ENCODE assay signal across 8 cellular contexts in the genomic region with DNA sequence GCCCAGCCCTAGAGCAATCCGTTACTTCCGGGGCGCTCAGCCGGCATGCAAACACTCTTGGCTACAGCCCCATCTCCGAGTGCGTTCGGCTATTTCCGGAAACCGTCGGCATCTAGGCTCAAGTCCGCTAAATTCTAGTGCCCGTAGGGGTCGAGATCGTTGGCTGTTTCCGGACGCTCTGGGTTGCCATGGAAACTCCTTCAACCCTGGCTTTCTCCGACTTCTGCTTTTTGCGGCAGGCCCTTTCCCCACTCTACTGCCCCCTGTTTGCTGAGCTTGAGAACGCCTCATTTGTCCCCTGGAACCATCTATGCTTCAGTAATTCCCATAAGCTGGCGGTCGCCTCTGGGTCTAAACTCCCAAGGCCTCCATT. TPM values are rescaled to one million over a fixed set of nuclear protein-coding genes. Genes with fewer than 3 reads are reported as not detected.
DNase-seq lines count a peak whose midpoint lies in the region; ATAC-seq, FAIRE-seq and TF ChIP-seq lines count a peak whose summit lies in the region.

No MANE protein-coding gene starts in this region.

- TF ChIP-seq CTCF in endothelial cell (IDR thresholded peaks at IDR 0.05; ENCODE audit: unreplicated experiment), result peak; percentile 78

- 0% methylated on average over 21 of the region's 21 CpGs for WGBS in mesodermal cell (ENCODE audit: insufficient coverage in 2 of 2), 2 experiments

- H3K27ac Mint-ChIP-seq in endothelial cell (ENCODE audit: unreplicated experiment), result peak overlapping the region; percentile 97

- peaks cover 5% of the 10 kb centered on the region for H3K36me3 Mint-ChIP-seq in endothelial cell (ENCODE audit: low read depth, unreplicated experiment)

- H3K27me3 Mint-ChIP-seq in endothelial cell (ENCODE audit: unreplicated experiment), result peaks cover 16% of the 10 kb centered on the region

- H3K4me3 ChIP-seq in mesodermal cell (ENCODE audit: extremely low read depth, insufficient read depth, low read length, poor library complexity, severe bottlenecking), result peak overlapping the region; percentile 89

- H3K4me1 Mint-ChIP-seq in endothelial cell (ENCODE audit: unreplicated experiment), result peaks cover 11% of the 10 kb centered on the region

- peak overlapping the region; percentile 87 for H3K4me3 Mint-ChIP-seq in endothelial cell (ENCODE audit: unreplicated experiment)

- DNase-seq in D341Med (ENCODE audit: low spot score), result peak; percentile 93
- DNase-seq in HTR-8/SVneo (ENCODE audit: insufficient read length, low spot score), result peak; percentile 98
- DNase-seq in NOMO-1 treated with dmso at 0.1 percent for 144 hours (lab: John Stamatoyannopoulos, UW; ENCODE audit: unreplicated experiment), result peak; percentile 99
- DNase-seq in activated CD8-positive, alpha-beta memory T cell treated with anti-CD3 and anti-CD28 coated beads, Interleukin-2, amount 50 U/mL, for 24 hours (ENCODE audit: extremely low read depth), result peak; percentile 96
- peak; percentile 95 for DNase-seq in endothelial cell (ENCODE audit: low spot score)
- DNase-seq in stimulated activated CD8-positive, alpha-beta memory T cell treated with anti-CD3 and anti-CD28 coated beads, Interleukin-15, amount 100 ng/mL, for 4 hours (ENCODE audit: low read depth in 2 of 2), result peak; percentile 86 to 90

- no peak for FAIRE-seq in HTR-8/SVneo (lab: Jason Lieb, UNC)

- H3K9me3 ChIP-seq in mesodermal cell (ENCODE audit: control insufficient read depth, low read length), result no peaks in the 10 kb centered on the region

- H3K36me3 ChIP-seq in mesodermal cell (ENCODE audit: control insufficient read depth, insufficient read depth, low read length), result peaks cover 26% of the 10 kb centered on the region

- peaks cover 13% of the 10 kb centered on the region for H3K4me1 ChIP-seq in mesodermal cell (ENCODE audit: control insufficient read depth, insufficient read depth, low read length, poor library complexity, severe bottlenecking)

- peak overlapping the region; percentile 99 for H3K27ac ChIP-seq in mesodermal cell (ENCODE audit: low read depth, low read length, severe bottlenecking)

- H3K9me3 Mint-ChIP-seq in endothelial cell (ENCODE audit: unreplicated experiment), result no peaks in the 10 kb centered on the region

- ATAC-seq in GM21381 (IDR thresholded peaks at IDR 0.05; ENCODE audit: unreplicated experiment), result peak; percentile 57

RNA-seq across cellular contexts. Expression of a gene that starts 0.5 kb away (rescaled TPM):
- total RNA-seq in endothelial cell (ENCODE audit: unreplicated experiment), result 28.0 TPM
- polyA plus RNA-seq in mesodermal cell (2013, experiment 1 of 2), result 46.4 TPM
- polyA plus RNA-seq in mesodermal cell (2013, experiment 2 of 2), result 37.9 TPM

RNA-seq across cellular contexts. Expression of a gene that starts 21.2 kb away (rescaled TPM):
- total RNA-seq in endothelial cell (ENCODE audit: unreplicated experiment), result not detected
- 3.5 TPM for polyA plus RNA-seq in mesodermal cell (2013, experiment 1 of 2)
- 2.9 TPM for polyA plus RNA-seq in mesodermal cell (2013, experiment 2 of 2)

RNA-seq across cellular contexts. Expression of a gene that starts 40.6 kb away (rescaled TPM):
- total RNA-seq in endothelial cell (ENCODE audit: unreplicated experiment), result 17.7 TPM
- polyA plus RNA-seq in mesodermal cell (2013, experiment 1 of 2), result 27.5 TPM
- polyA plus RNA-seq in mesodermal cell (2013, experiment 2 of 2), result 21.6 TPM

RNA-seq across cellular contexts. Expression of a gene that starts 51.4 kb away (rescaled TPM):
- total RNA-seq in endothelial cell (ENCODE audit: unreplicated experiment), result 3.1 TPM
- polyA plus RNA-seq in mesodermal cell (2013, experiment 1 of 2), result 6.0 TPM
- polyA plus RNA-seq in mesodermal cell (2013, experiment 2 of 2), result 6.0 TPM

RNA-seq across cellular contexts. Expression of a gene that starts 54.9 kb away (rescaled TPM):
- 3.9 TPM for total RNA-seq in endothelial cell (ENCODE audit: unreplicated experiment)
- polyA plus RNA-seq in mesodermal cell (2013, experiment 1 of 2), result 5.6 TPM
- polyA plus RNA-seq in mesodermal cell (2013, experiment 2 of 2), result 4.2 TPM

Comparison
In these comparisons a context has a peak if more than half of its experiments do, and no peak if none do; other contexts are left out.
1. Peak in every context shown above with its lines: DNase-seq, ATAC-seq, H3K4me3 ChIP-seq and H3K27ac ChIP-seq.